In the genomic region with DNA sequence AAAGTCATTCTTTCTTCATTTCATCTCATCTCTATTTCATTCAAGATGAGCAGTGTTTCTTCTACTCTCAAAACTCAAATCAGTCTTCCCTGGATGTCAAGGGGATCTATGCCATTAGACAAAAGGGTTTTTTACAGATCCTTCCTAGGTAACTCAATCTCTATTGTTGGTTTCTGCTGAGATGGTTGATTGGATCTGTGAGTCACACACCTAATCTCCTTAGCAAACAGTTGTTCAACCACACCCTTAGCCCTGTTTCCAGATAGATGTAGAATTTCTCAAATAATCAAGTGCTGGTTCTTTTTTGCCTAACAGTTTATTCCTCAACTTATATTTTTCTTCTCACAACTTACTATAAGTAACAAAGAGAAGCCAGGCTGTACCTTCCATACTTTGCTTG, we compare ENCODE assay signal across 19 cellular contexts.
"Had no signal": no experiment of that assay in that cellular context is flagged by ENCODE, and none has a peak within 500 bp of the region (broad histone marks: within the 10 kb centered on the region; RNA-seq: fewer than 3 reads in every experiment).

No MANE protein-coding gene starts in this region.

- H3K4me1 Mint-ChIP-seq: central memory CD8-positive, alpha-beta T cell; natural killer cell; T-helper 17 cell had no signal

- H3K36me3 Mint-ChIP-seq: brain, natural killer cell had no signal

- H3K27ac Mint-ChIP-seq: activated naive CD4-positive, alpha-beta T cell treated with anti-CD3 and anti-CD28 coated beads for 36 hours; brain; natural killer cell; T-helper 17 cell had no signal

- H3K36me3 ChIP-seq: neutrophil, pancreas, right lobe of liver, upper lobe of right lung had no signal

- ATAC-seq: activated T-cell treated with anti-CD3 and anti-CD28 coated beads, Interleukin-2, amount 50 U/mL, for 4 hours; left cardiac atrium; natural killer cell; pancreas; right lobe of liver; T-helper 17 cell; upper lobe of right lung had no signal

- H3K27me3 ChIP-seq: neutrophil, pancreas, right lobe of liver, upper lobe of right lung had no signal

- H3K9me3 ChIP-seq: neutrophil, pancreas, right lobe of liver, upper lobe of right lung had no signal

- H3K4me3 Mint-ChIP-seq: activated naive CD4-positive, alpha-beta T cell treated with anti-CD3 and anti-CD28 coated beads for 36 hours; activated T-cell treated with anti-CD3 and anti-CD28 coated beads, Interleukin-2, amount 50 U/mL, for 4 hours; brain; central memory CD8-positive, alpha-beta T cell; natural killer cell; T-helper 17 cell had no signal

- H3K4me2 ChIP-seq: smooth muscle cell had no signal

- H3K4me1 ChIP-seq: pancreas, right lobe of liver, upper lobe of right lung had no signal

- H3K4me3 ChIP-seq: coronary artery, pancreas, right lobe of liver, smooth muscle cell, upper lobe of right lung had no signal

- H3K27me3 Mint-ChIP-seq: central memory CD8-positive, alpha-beta T cell; T-helper 17 cell had no signal

- DNase-seq: activated CD4-positive, alpha-beta T cell treated with anti-CD3 and anti-CD28 coated beads, Interleukin-2, amount 50 U/mL, for 1 hour; activated CD4-positive, CD25-positive, alpha-beta regulatory T cell treated with anti-CD3 and anti-CD28 coated beads, Interleukin-2, amount 50 U/mL, for 72 hours; activated CD8-positive, alpha-beta memory T cell treated with anti-CD3 and anti-CD28 coated beads, Interleukin-2, amount 50 U/mL, for 4 hours; activated naive CD4-positive, alpha-beta T cell treated with anti-CD3 and anti-CD28 coated beads for 36 hours; activated T-cell treated with anti-CD3 and anti-CD28 coated beads, Interleukin-2, amount 50 U/mL, for 4 hours; left cardiac atrium; mesendoderm; natural killer cell; pancreas; right lobe of liver; stimulated activated CD4-positive, alpha-beta T cell treated with anti-CD3 and anti-CD28 coated beads, Interleukin-4, amount 100 ng/mL, for 1 hour; T-helper 17 cell; upper lobe of right lung had no signal

- H3K27ac ChIP-seq: coronary artery, neutrophil, pancreas, right lobe of liver, upper lobe of right lung, VCaP had no signal
